In genomic region chrX:41108007-41108683, GRCh38 we compare ENCODE assay signal across 10 cellular contexts. TPM values are rescaled to one million over a fixed set of nuclear protein-coding genes. Genes with fewer than 3 reads are reported as not detected.
A peak's percentile ranks its signal among the peaks of the same experiment; 100 is the strongest.
DNase-seq lines count a peak whose midpoint lies in the region; ATAC-seq and TF ChIP-seq lines count a peak whose summit lies in the region.
"Had no signal": no experiment of that assay in that cellular context is flagged by ENCODE, and none has a peak within 500 bp of the region (broad histone marks: within the 10 kb centered on the region; RNA-seq: fewer than 3 reads in every experiment).

No MANE protein-coding gene starts in this region.

- H4K20me1 ChIP-seq in neural progenitor cell (ENCODE audit: low read depth): peaks cover 86% of the 10 kb centered on the region

- H3K9ac ChIP-seq in neural progenitor cell: no peak overlapping the region

- no peak overlapping the region for H3K4me3 ChIP-seq in CD8-positive, alpha-beta memory T cell (ENCODE audit: low read length)
- no peak overlapping the region for H3K4me3 ChIP-seq in HEK293 (ENCODE audit: low read depth, low read length)
- H3K4me3 ChIP-seq in ectodermal cell (ENCODE audit: insufficient read depth, low read depth, low read length): no peak overlapping the region
- H3K4me3 ChIP-seq in neural progenitor cell: no peak overlapping the region
- no peak overlapping the region for H3K4me3 ChIP-seq in effector memory CD4-positive, alpha-beta T cell (ENCODE audit: insufficient read depth, low read depth, low read length, poor library complexity, severe bottlenecking)
- H3K4me3 ChIP-seq: testis had no signal

- no peaks in the 10 kb centered on the region for H3K36me3 ChIP-seq in CD8-positive, alpha-beta memory T cell (ENCODE audit: insufficient read depth, low read length)
- H3K36me3 ChIP-seq in HEK293 (ENCODE audit: control insufficient read depth in 2 of 2, insufficient read depth in 1 of 2, low read length in 2 of 2) (no peaks in the 10 kb centered on the region; a peak in 1 of 3 replicates), ectodermal cell (ENCODE audit: control insufficient read depth, insufficient read depth, low read length) (no peaks in the 10 kb centered on the region), neural progenitor cell (no peaks in the 10 kb centered on the region)
- no peaks in the 10 kb centered on the region for H3K36me3 ChIP-seq in effector memory CD4-positive, alpha-beta T cell (ENCODE audit: control insufficient read depth, insufficient read depth, low read length)
- H3K36me3 ChIP-seq: WERI-Rb-1 had no signal

- no peak overlapping the region for H2AFZ ChIP-seq in neural progenitor cell (replicated peaks)

- peak overlapping the region in 6 of 8 donors; percentile 33 to 88 (median 52) for H3K27ac Mint-ChIP-seq in CD8-positive, alpha-beta memory T cell
- H3K27ac Mint-ChIP-seq in neural progenitor cell: no peak overlapping the region

- H3K9me3 Mint-ChIP-seq in CD8-positive, alpha-beta memory T cell: no peaks in the 10 kb centered on the region
- peaks cover 16% of the 10 kb centered on the region for H3K9me3 Mint-ChIP-seq in neural progenitor cell

- no peak for DNase-seq in CD8-positive, alpha-beta memory T cell
- DNase-seq in neural progenitor cell (ENCODE audit: low spot score) (no peak), inferior parietal cortex (ENCODE audit: extremely low spot score) (no peak)
- DNase-seq in effector memory CD4-positive, alpha-beta T cell: no peak
- DNase-seq: NCI-H2029, testis, WERI-Rb-1 had no signal

- no peak for TF ChIP-seq CTCF in HEK293 (tag by site-specific recombination; IDR thresholded peaks at IDR 0.05)
- no peak for TF ChIP-seq CTCF in neural progenitor cell (IDR thresholded peaks at IDR 0.05)

- H3K4me1 Mint-ChIP-seq in CD8-positive, alpha-beta memory T cell: peaks cover 65 to 81% (median 81%) of the 10 kb centered on the region in 3 donors
- H3K4me1 Mint-ChIP-seq in neural progenitor cell: peaks cover 25% of the 10 kb centered on the region

- peaks cover 45% of the 10 kb centered on the region for H3F3A ChIP-seq in neural progenitor cell (ENCODE audit: low read depth)

- peaks cover 38% of the 10 kb centered on the region for H3K4me1 ChIP-seq in CD8-positive, alpha-beta memory T cell (ENCODE audit: insufficient read depth, low read length)
- H3K4me1 ChIP-seq in HEK293 (ENCODE audit: control insufficient read depth, insufficient read depth, low read length): peaks cover 60% of the 10 kb centered on the region
- peaks cover 11% of the 10 kb centered on the region for H3K4me1 ChIP-seq in ectodermal cell (ENCODE audit: control insufficient read depth, insufficient read depth, low read length)
- H3K4me1 ChIP-seq in neural progenitor cell: peaks cover 35% of the 10 kb centered on the region
- H3K4me1 ChIP-seq in effector memory CD4-positive, alpha-beta T cell (ENCODE audit: control insufficient read depth, insufficient read depth, low read length, poor library complexity, severe bottlenecking): peaks cover 7% of the 10 kb centered on the region

- no peak for ATAC-seq in HG03520 (IDR thresholded peaks at IDR 0.05; ENCODE audit: unreplicated experiment)

- peaks cover 0 to 8% (median 1%) of the 10 kb centered on the region in 3 donors for H3K36me3 Mint-ChIP-seq in CD8-positive, alpha-beta memory T cell
- H3K36me3 Mint-ChIP-seq in neural progenitor cell: peaks cover 11% of the 10 kb centered on the region

- POLR2A ChIA-PET in CD8-positive, alpha-beta memory T cell (lab: Charles Lee): interaction anchor here (2.8 kb wide), 1 partner anchor 23 kb away, joined by 13 read pairs; the partner anchor contains the start of gene USP9X
- POLR2A ChIA-PET in HEK293 (lab: Yijun Ruan, JAX): interaction anchor here (0.6 to 2.8 kb wide), 2 partner anchors 14 to 23 kb away, joined by 4 to 21 read pairs; partner anchors contain the start of gene USP9X

- peaks cover 100% of the 10 kb centered on the region for H3K79me2 ChIP-seq in neural progenitor cell (ENCODE audit: low read depth)

- no peak overlapping the region for H3K27ac ChIP-seq in CD8-positive, alpha-beta memory T cell (ENCODE audit: low read depth, low read length)
- H3K27ac ChIP-seq in HEK293 (ENCODE audit: extremely low read depth, low read depth, low read length) (0 out of 2 replicates have a peak overlapping the region, but pooled peaks have one; percentile 29), ectodermal cell (ENCODE audit: insufficient read depth, low read depth, low read length, poor library complexity, severe bottlenecking) (peak overlapping the region; percentile 60), neural progenitor cell (peak overlapping the region; percentile 64)
- H3K27ac ChIP-seq in effector memory CD4-positive, alpha-beta T cell (ENCODE audit: insufficient read depth, low read length, poor library complexity, severe bottlenecking): no peak overlapping the region
- H3K27ac ChIP-seq: testis, WERI-Rb-1 had no signal

- H3K27me3 Mint-ChIP-seq in CD8-positive, alpha-beta memory T cell: no peaks in the 10 kb centered on the region
- no peaks in the 10 kb centered on the region for H3K27me3 Mint-ChIP-seq in neural progenitor cell (ENCODE audit: insufficient read depth, low read depth)

- 31 to 58% methylated on average over 1 to 2 of the region's 2 CpGs for WGBS in ectodermal cell, 2 experiments

- peak overlapping the region; percentile 4 for H3K4me2 ChIP-seq in neural progenitor cell

- CTCF ChIA-PET in CD8-positive, alpha-beta memory T cell (lab: Charles Lee): no interaction called here
- CTCF ChIA-PET in HEK293 (lab: Yijun Ruan, JAX): interaction anchor here (0.6 to 1.7 kb wide), 5 partner anchors 9 to 564 kb away, joined by 3 to 4 read pairs (median 3); no protein-coding TSS in a partner anchor

- no peaks in the 10 kb centered on the region for H3K9me3 ChIP-seq in CD8-positive, alpha-beta memory T cell (ENCODE audit: low read length)
- H3K9me3 ChIP-seq in HEK293 (ENCODE audit: control insufficient read depth, insufficient read depth, low read depth, low read length): no peaks in the 10 kb centered on the region
- no peaks in the 10 kb centered on the region for H3K9me3 ChIP-seq in ectodermal cell (ENCODE audit: control insufficient read depth, low read length)
- no peaks in the 10 kb centered on the region for H3K9me3 ChIP-seq in neural progenitor cell (ENCODE audit: low read depth)
- no peaks in the 10 kb centered on the region for H3K9me3 ChIP-seq in effector memory CD4-positive, alpha-beta T cell (ENCODE audit: control insufficient read depth, low read length)
- H3K9me3 ChIP-seq: testis had no signal

- H3K27me3 ChIP-seq in CD8-positive, alpha-beta memory T cell (ENCODE audit: insufficient read depth, low read length, poor library complexity, severe bottlenecking): no peaks in the 10 kb centered on the region
- no peaks in the 10 kb centered on the region for H3K27me3 ChIP-seq in ectodermal cell (ENCODE audit: control insufficient read depth, insufficient read depth, low read length, poor library complexity, severe bottlenecking)
- no peaks in the 10 kb centered on the region for H3K27me3 ChIP-seq in neural progenitor cell
- no peaks in the 10 kb centered on the region for H3K27me3 ChIP-seq in effector memory CD4-positive, alpha-beta T cell (replicated peaks; ENCODE audit: control insufficient read depth, insufficient read depth, low read length, poor library complexity, severe bottlenecking)
- H3K27me3 ChIP-seq: testis had no signal

- H3K4me3 Mint-ChIP-seq in CD8-positive, alpha-beta memory T cell: peak overlapping the region in 4 of 7 donors; percentile 24 to 42 (median 40)
- H3K4me3 Mint-ChIP-seq in neural progenitor cell: no peak overlapping the region

TF ChIP-seq in HEK293, 187 proteins besides CTCF, POLR2A, EP300 and RAD21 (continues in another document):
- TF ChIP-seq ZXDB (tag by site-specific recombination; IDR thresholded peaks at IDR 0.05): no peak
- peak; percentile 51 for TF ChIP-seq ZNF600 (tag by site-specific recombination; IDR thresholded peaks at IDR 0.05)
- no peak for TF ChIP-seq ZNF513 (tag by site-specific recombination; IDR thresholded peaks at IDR 0.05)
- no peak for TF ChIP-seq YY2 (tag by site-specific recombination; IDR thresholded peaks at IDR 0.05)
- TF ChIP-seq ZNF707 (tag by site-specific recombination; IDR thresholded peaks at IDR 0.05): no peak
- no peak for TF ChIP-seq ZFP3 (tag by site-specific recombination; IDR thresholded peaks at IDR 0.05; ENCODE audit: low read depth)
- no peak for TF ChIP-seq ZBTB49 (tag by site-specific recombination; IDR thresholded peaks at IDR 0.05; ENCODE audit: low read depth)

RNA-seq across cellular contexts. Expression of gene USP9X, which starts 22.9 kb away (rescaled TPM):
- total RNA-seq in CD8-positive, alpha-beta memory T cell: 10 to 100 TPM; 53.7 to 54.5 TPM
- polyA plus RNA-seq in CD8-positive, alpha-beta memory T cell: 27.1 TPM
- 54.2 TPM for polyA plus RNA-seq in ectodermal cell (2013, experiment 1 of 4)
- polyA plus RNA-seq in ectodermal cell (2013, experiment 2 of 4): 68.4 TPM
- polyA plus RNA-seq in ectodermal cell (2013, experiment 3 of 4): 38.0 TPM
- 49.3 TPM for polyA plus RNA-seq in ectodermal cell (2013, experiment 4 of 4)
- 92.5 and 115 TPM in 2 replicates for total RNA-seq in neural progenitor cell (ENCODE audit: low replicate concordance)

Comparison
In these comparisons a context has a peak if more than half of its experiments do, and no peak if none do; other contexts are left out.
1. H3K27ac ChIP-seq: peak in HEK293 (single experiment), ectodermal cell (single experiment) and neural progenitor cell (single experiment); none in CD8-positive, alpha-beta memory T cell (single experiment) and effector memory CD4-positive, alpha-beta T cell (single experiment).